Comparison of ENCODE assay signal across 19 cellular contexts in genomic region chr13:102550507-102550906, GRCh38.
"Had no signal": no experiment of that assay in that cellular context is flagged by ENCODE, and none has a peak within 500 bp of the region (broad histone marks: within the 10 kb centered on the region; RNA-seq: fewer than 3 reads in every experiment).

No MANE protein-coding gene starts in this region.

- H3K27me3 ChIP-seq: dorsolateral prefrontal cortex had no signal

- H3K9me3 Mint-ChIP-seq: nephron had no signal

- FAIRE-seq: endometrium, frontal cortex, kidney had no signal

- H3K36me3 ChIP-seq: heart right ventricle had no signal

- H3K27ac Mint-ChIP-seq: naive B cell, nephron had no signal

- H3K4me3 Mint-ChIP-seq: naive B cell, nephron had no signal

- H3K4me1 Mint-ChIP-seq: naive B cell, nephron had no signal

- DNase-seq: cortex of kidney; dorsolateral prefrontal cortex; effector CD8-positive, alpha-beta T cell; heart right ventricle; hypothalamus; kidney; left colon; mesendoderm; naive B cell; posterior cingulate gyrus; stimulated activated CD4-positive, alpha-beta T cell treated with anti-CD3 and anti-CD28 coated beads, Interleukin-2, amount 100 ng/mL, for 24 hours; stimulated activated CD4-positive, alpha-beta T cell treated with anti-CD3 and anti-CD28 coated beads, Interleukin-4, amount 100 ng/mL, for 4 hours; stimulated activated naive CD4-positive, alpha-beta T cell treated with Interleukin-2 at 50 U/mL for 16 hours; trophoblast cell had no signal

- H3K4me3 ChIP-seq: dorsolateral prefrontal cortex, heart right ventricle had no signal

- H3K36me3 Mint-ChIP-seq: naive B cell had no signal

- H3K4me1 ChIP-seq: heart right ventricle had no signal

- H3K27ac ChIP-seq: dorsolateral prefrontal cortex, heart right ventricle had no signal

- ATAC-seq: esophagus mucosa, heart right ventricle, left colon, sciatic nerve had no signal
